19 cellular contexts compared by ENCODE assay signal in genomic region chr17:44776628-44777393, GRCh38. TPM values are rescaled to one million over a fixed set of nuclear protein-coding genes. Genes with fewer than 3 reads are reported as not detected.
DNase-seq lines count a peak whose midpoint lies in the region; ATAC-seq, FAIRE-seq and TF ChIP-seq lines count a peak whose summit lies in the region.
"Had no signal": no experiment of that assay in that cellular context is flagged by ENCODE, and none has a peak within 500 bp of the region (broad histone marks: within the 10 kb centered on the region; RNA-seq: fewer than 3 reads in every experiment).

No MANE protein-coding gene starts in this region.

- no peak overlapping the region for H3K27ac ChIP-seq in left ventricle myocardium inferior (replicated peaks)
- no peak overlapping the region for H3K27ac ChIP-seq in right atrium auricular region
- H3K27ac ChIP-seq in PC-9 = no peak overlapping the region
- H3K27ac ChIP-seq in keratinocyte (ENCODE audit: control insufficient read depth, insufficient read depth, low read length) = no peak overlapping the region
- H3K27ac ChIP-seq in uterus = peak overlapping the region; percentile 79 to 91
- H3K27ac ChIP-seq: HL-60, left lung had no signal

- FAIRE-seq in keratinocyte (lab: Jason Lieb, UNC) = no peak
- FAIRE-seq in GM12891 (lab: Jason Lieb, UNC) = no peak

- H3K4me3 ChIP-seq in left ventricle myocardium inferior (peak overlapping the region; percentile 79), right atrium auricular region (no peak overlapping the region), PC-9 (no peak overlapping the region), keratinocyte (ENCODE audit: control insufficient read depth in 2 of 3, extremely low read depth in 1 of 3, insufficient read depth in 2 of 3, low read depth in 1 of 3, low read length in 3 of 3) (no peak overlapping the region), uterus (no peak overlapping the region)

- H3K9ac ChIP-seq in keratinocyte (ENCODE audit: control insufficient read depth, extremely low read depth, insufficient read depth, low read length) = no peak overlapping the region

- H3K9me2 ChIP-seq in PC-9 (ENCODE audit: insufficient read depth) = no peaks in the 10 kb centered on the region

- peak overlapping the region; percentile 96 for H3K4me2 ChIP-seq in PC-9
- H3K4me2 ChIP-seq in keratinocyte (ENCODE audit: control insufficient read depth, extremely low read depth, insufficient read depth, low read depth, low read length) = peak overlapping the region; percentile 89

- H3K36me3 ChIP-seq in left ventricle myocardium inferior = no peaks in the 10 kb centered on the region
- H3K36me3 ChIP-seq in right atrium auricular region = no peaks in the 10 kb centered on the region
- no peaks in the 10 kb centered on the region for H3K36me3 ChIP-seq in PC-9 (ENCODE audit: low read depth)
- no peaks in the 10 kb centered on the region for H3K36me3 ChIP-seq in keratinocyte (ENCODE audit: control insufficient read depth in 2 of 2, extremely low read depth in 1 of 2, insufficient read depth in 2 of 2, low read length in 2 of 2)
- no peaks in the 10 kb centered on the region for H3K36me3 ChIP-seq in uterus
- H3K36me3 ChIP-seq: HAP-1, left lung, vagina had no signal

- no peaks in the 10 kb centered on the region for H3F3A ChIP-seq in PC-9 (ENCODE audit: insufficient read depth, low read depth)

- POLR2A ChIA-PET in PC-9 (lab: Charles Lee; ENCODE audit: unreplicated experiment) = no interaction called here

- peaks cover 48% of the 10 kb centered on the region for H3K4me1 ChIP-seq in left ventricle myocardium inferior
- H3K4me1 ChIP-seq in right atrium auricular region = peaks cover 0 to 44% of the 10 kb centered on the region in 2 donors
- H3K4me1 ChIP-seq in PC-9 (replicated peaks; ENCODE audit: insufficient read depth) = peaks cover 8% of the 10 kb centered on the region; the same call in 1 of the 2 replicates
- peaks cover 18% of the 10 kb centered on the region for H3K4me1 ChIP-seq in keratinocyte (ENCODE audit: control insufficient read depth, extremely low read depth, insufficient read depth, low read length)
- peaks cover 0 to 21% of the 10 kb centered on the region in 2 donors for H3K4me1 ChIP-seq in uterus

- ATAC-seq in HG02588 (IDR thresholded peaks at IDR 0.05; ENCODE audit: unreplicated experiment) (no peak), GM19023 (IDR thresholded peaks at IDR 0.05; ENCODE audit: unreplicated experiment) (no peak)

- dilution Hi-C loops in keratinocyte (cut with MboI; ENCODE audit: extremely low pct_ligation_motif_present, low sequenced_read_pairs) = no loop called here

- no peaks in the 10 kb centered on the region for H3K9me1 ChIP-seq in keratinocyte (ENCODE audit: control insufficient read depth, extremely low read depth, insufficient read depth, low read length)

- H4K20me1 ChIP-seq in PC-9 (ENCODE audit: insufficient read depth) (no peaks in the 10 kb centered on the region), keratinocyte (ENCODE audit: control insufficient read depth, extremely low read depth, insufficient read depth, low read length) (no peaks in the 10 kb centered on the region)

- DNase-seq in left ventricle myocardium inferior = no peak
- DNase-seq in right atrium auricular region (ENCODE audit: low spot score) = no peak
- DNase-seq in PC-9 = no peak
- DNase-seq in keratinocyte (ENCODE audit: low read depth, low spot score) = no peak
- no peak for DNase-seq in uterus
- DNase-seq in GM12891 (ENCODE audit: insufficient read length, low spot score) = no peak
- DNase-seq: activated CD4-positive, alpha-beta T cell treated with anti-CD3 and anti-CD28 coated beads for 48 hours; activated naive CD4-positive, alpha-beta T cell treated with anti-CD3 and anti-CD28 coated beads for 36 hours; AML-193; central memory CD4-positive, alpha-beta T cell; NCI-H2171; occipital lobe; stimulated activated CD4-positive, alpha-beta T cell treated with anti-CD3 and anti-CD28 coated beads, Interleukin-15, amount 100 ng/mL, for 24 hours had no signal

- CTCF ChIA-PET in PC-9 (lab: Charles Lee) = interaction anchor here (0.5 to 1.1 kb wide), 2 partner anchors 101 to 499 kb away, joined by 3 to 5 read pairs; no protein-coding TSS in a partner anchor

- TF ChIP-seq POLR2A in uterus (IDR thresholded peaks at IDR 0.05) (no peak), GM12891 (IDR thresholded peaks at IDR 0.05; ENCODE audit: low read depth, low read length) (no peak)

- TF ChIP-seq CTCF in left ventricle myocardium inferior (IDR thresholded peaks at IDR 0.05; ENCODE audit: borderline replicate concordance) (no peak), right atrium auricular region (IDR thresholded peaks at IDR 0.05) (no peak), PC-9 (conservative IDR thresholded peaks at IDR 0.05) (no peak), keratinocyte (optimal IDR thresholded peaks at IDR 0.05 in 1 of 3, IDR thresholded peaks at IDR 0.05 in 1 of 3, conservative IDR thresholded peaks at IDR 0.05 in 1 of 3; ENCODE audit: extremely low read depth in 1 of 3, insufficient read depth in 2 of 3, low read length in 3 of 3) (no peak), uterus (IDR thresholded peaks at IDR 0.05) (no peak)

- no peaks in the 10 kb centered on the region for H3K79me2 ChIP-seq in PC-9 (ENCODE audit: low read depth)
- H3K79me2 ChIP-seq in keratinocyte (ENCODE audit: control insufficient read depth, insufficient read depth, low read length) = no peaks in the 10 kb centered on the region

- H3K9me3 ChIP-seq in left ventricle myocardium inferior (replicated peaks) (no peaks in the 10 kb centered on the region), right atrium auricular region (no peaks in the 10 kb centered on the region), PC-9 (ENCODE audit: insufficient read depth, low read depth) (no peaks in the 10 kb centered on the region), keratinocyte (ENCODE audit: control insufficient read depth, low read depth, low read length) (no peaks in the 10 kb centered on the region), uterus (no peaks in the 10 kb centered on the region)
- H3K9me3 ChIP-seq: HAP-1, left lung, vagina had no signal

- peaks cover 20% of the 10 kb centered on the region for H3K27me3 ChIP-seq in left ventricle myocardium inferior (ENCODE audit: low read depth)
- no peaks in the 10 kb centered on the region for H3K27me3 ChIP-seq in right atrium auricular region
- no peaks in the 10 kb centered on the region for H3K27me3 ChIP-seq in PC-9 (ENCODE audit: insufficient read depth, low read depth)
- peaks cover 18% of the 10 kb centered on the region for H3K27me3 ChIP-seq in keratinocyte (ENCODE audit: control insufficient read depth, extremely low read depth, insufficient read depth, low read length)
- no peaks in the 10 kb centered on the region for H3K27me3 ChIP-seq in uterus
- H3K27me3 ChIP-seq: vagina had no signal

- intact Hi-C loops in left ventricle myocardium inferior (cut with micrococcal nuclease) (loop anchor here (10.0 kb wide), 1 partner anchor 238 kb away; no protein-coding TSS in a partner anchor), PC-9 (cut with micrococcal nuclease; ENCODE audit: unreplicated experiment) (no loop called here), uterus (cut with DNase I; ENCODE audit: low total_unique reads) (loop anchor here (5.0 kb wide), 1 partner anchor 90 kb away; no protein-coding TSS in a partner anchor)

- H2AFZ ChIP-seq in PC-9 = no peak overlapping the region
- no peak overlapping the region for H2AFZ ChIP-seq in keratinocyte (ENCODE audit: control insufficient read depth, low read length)

- no TSS peak for BruUV-seq in PC-9 (replicated peaks; lab: Mats Ljungman, UMichigan)

TF ChIP-seq in GM12891, 5 proteins besides CTCF, POLR2A, EP300 and RAD21:
- no peak for TF ChIP-seq SPI1 (IDR thresholded peaks at IDR 0.05; ENCODE audit: low read depth, low read length)
- no peak for TF ChIP-seq POLR2AphosphoS5 (IDR thresholded peaks at IDR 0.05; ENCODE audit: low read depth, low read length)
- no peak for TF ChIP-seq PAX5 (IDR thresholded peaks at IDR 0.05; ENCODE audit: insufficient read depth, low read length, severe bottlenecking)
- TF ChIP-seq POU2F2 (IDR thresholded peaks at IDR 0.05; ENCODE audit: low read depth, low read length) = no peak
- TF ChIP-seq TAF1 (IDR thresholded peaks at IDR 0.05; ENCODE audit: low read depth, low read length) = no peak

RNA-seq across cellular contexts. Expression of gene ADAM11, which starts 18.0 kb away (rescaled TPM):
- total RNA-seq in left ventricle myocardium inferior (7.3 TPM), right atrium auricular region (10 to 100 TPM in 1 of 2 donors, 1 to 10 TPM in 1; 6.8 to 19.9 TPM), PC-9 (2021) (0.46 and 0.55 TPM in 2 replicates), uterus (1 to 10 TPM; 1.2 to 5.5 (median 2.1) TPM)
- 0.03 to 0.17 TPM (median 0.15 TPM) in 3 replicates for polyA plus RNA-seq in keratinocyte
- not detected for polyA plus RNA-seq in keratinocyte (2011; ENCODE audit: low read depth)
- 0.04 TPM in 1 of 2 replicates, not detected in the other for polyA plus RNA-seq in keratinocyte (2011; cell fraction: cytosol; rRNA removed)
- 0.08 and 0.15 TPM in 2 replicates for polyA plus RNA-seq in keratinocyte (2011; cell fraction: nucleus; rRNA removed)
- 0.06 TPM in 2 replicates for polyA plus RNA-seq in keratinocyte (2012; ENCODE audit: low replicate concordance)
- 0.03 to 0.20 TPM in 2 of 3 replicates, not detected in the other for polyA minus RNA-seq in keratinocyte
- not detected for polyA minus RNA-seq in keratinocyte (2011; cell fraction: cytosol; rRNA and poly(A)+ RNA removed)
- not detected in 2 replicates for polyA minus RNA-seq in keratinocyte (2011; cell fraction: nucleus; rRNA and poly(A)+ RNA removed)
- polyA plus RNA-seq in GM12891 (2012; ENCODE audit: low read depth, missing spikeins) = 0.22 TPM

RNA-seq across cellular contexts. Expression of gene GJC1, which starts 53.3 kb away (rescaled TPM):
- total RNA-seq in left ventricle myocardium inferior (18.8 TPM), right atrium auricular region (10 to 100 TPM; 25.8 to 41.8 TPM), PC-9 (2021) (42.6 and 50.0 TPM in 2 replicates), uterus (10 to 100 TPM; 10.6 to 79.4 (median 50.2) TPM)
- polyA plus RNA-seq in keratinocyte = 6.5 to 17.1 TPM (median 11.1 TPM) in 3 replicates
- polyA plus RNA-seq in keratinocyte (2011; ENCODE audit: low read depth) = 3.8 TPM
- 4.0 and 6.4 TPM in 2 replicates for polyA plus RNA-seq in keratinocyte (2011; cell fraction: cytosol; rRNA removed)
- polyA plus RNA-seq in keratinocyte (2011; cell fraction: nucleus; rRNA removed) = 17.4 and 18.2 TPM in 2 replicates
- polyA plus RNA-seq in keratinocyte (2012; ENCODE audit: low replicate concordance) = 4.6 and 16.1 TPM in 2 replicates
- polyA minus RNA-seq in keratinocyte = 23.8 to 26.1 TPM (median 25.0 TPM) in 3 replicates
- polyA minus RNA-seq in keratinocyte (2011; cell fraction: cytosol; rRNA and poly(A)+ RNA removed) = 6.3 TPM
- polyA minus RNA-seq in keratinocyte (2011; cell fraction: nucleus; rRNA and poly(A)+ RNA removed) = 9.0 and 20.6 TPM in 2 replicates
- polyA plus RNA-seq in GM12891 (2012; ENCODE audit: low read depth, missing spikeins) = 1.9 TPM

Comparison
In these comparisons a context has a peak if more than half of its experiments do, and no peak if none do; other contexts are left out.
1. H3K27ac ChIP-seq: peak in uterus (2 of 2); none in left ventricle myocardium inferior (single experiment), right atrium auricular region (0 of 2), PC-9 (single experiment) and keratinocyte (single experiment).